ENCODE assay signal across 24 cellular contexts in genomic region chr20:62969179-62969760, GRCh38. TPM values are rescaled to one million over a fixed set of nuclear protein-coding genes. Genes with fewer than 3 reads are reported as not detected.
"Had no signal": no experiment of that assay in that cellular context is flagged by ENCODE, and none has a peak within 500 bp of the region (broad histone marks: within the 10 kb centered on the region; RNA-seq: fewer than 3 reads in every experiment).

No MANE protein-coding gene starts in this region.

- H3K9me3 Mint-ChIP-seq: activated CD4-positive, alpha-beta T cell treated with anti-CD3 and anti-CD28 coated beads, Interleukin-2, amount 10 ng/mL, durations not matched to agents 7 days and 5 days; activated naive CD4-positive, alpha-beta T cell treated with anti-CD3 and anti-CD28 coated beads, Interleukin-2, amount 50 U/mL, for 24 hours; neural crest cell had no signal

- FAIRE-seq: keratinocyte, TTC549 had no signal

- H3K27ac Mint-ChIP-seq: activated CD4-positive, alpha-beta T cell treated with anti-CD3 and anti-CD28 coated beads, Interleukin-2, amount 10 ng/mL, durations not matched to agents 7 days and 5 days; activated CD8-positive, alpha-beta T cell treated with anti-CD3 and anti-CD28 coated beads, Interleukin-2, amount 10 ng/mL, durations not matched to agents 7 days and 5 days; activated naive CD4-positive, alpha-beta T cell treated with anti-CD3 and anti-CD28 coated beads, Interleukin-2, amount 50 U/mL, for 24 hours; progenitor cell of endocrine pancreas had no signal

- H3K27me3 ChIP-seq: ascending aorta had no signal

- H3K9me3 ChIP-seq: ascending aorta, heart right ventricle, upper lobe of left lung had no signal

- H3K4me3 ChIP-seq: ascending aorta, heart right ventricle, lung, upper lobe of left lung had no signal

- H3K27ac ChIP-seq: ascending aorta, heart right ventricle, upper lobe of left lung, WERI-Rb-1 had no signal

- H3K36me3 ChIP-seq: upper lobe of left lung, WERI-Rb-1 had no signal

- H3K36me3 Mint-ChIP-seq: activated naive CD4-positive, alpha-beta T cell treated with anti-CD3 and anti-CD28 coated beads, Interleukin-2, amount 50 U/mL, for 24 hours; naive thymus-derived CD4-positive, alpha-beta T cell had no signal

- DNase-seq: activated CD4-positive, alpha-beta T cell treated with anti-CD3 and anti-CD28 coated beads, Interleukin-2, amount 10 ng/mL, durations not matched to agents 7 days and 5 days; activated CD4-positive, CD25-positive, alpha-beta regulatory T cell treated with anti-CD3 and anti-CD28 coated beads, Interleukin-2, amount 50 U/mL, for 72 hours; activated CD8-positive, alpha-beta T cell treated with anti-CD3 and anti-CD28 coated beads, Interleukin-2, amount 10 ng/mL, durations not matched to agents 7 days and 5 days; activated gamma-delta T cell treated with Interleukin-2 at 50 U/mL for 16 hours; central memory CD4-positive, alpha-beta T cell; dermis blood vessel endothelial cell; effector CD8-positive, alpha-beta T cell; erythroblast; naive thymus-derived CD4-positive, alpha-beta T cell; retina; stimulated activated CD4-positive, alpha-beta T cell treated with anti-CD3 and anti-CD28 coated beads, Interleukin-2, amount 100 ng/mL, for 48 hours; stimulated activated naive CD4-positive, alpha-beta T cell treated with Interleukin-2 at 50 U/mL for 16 hours; WERI-Rb-1 had no signal

- H3K4me3 Mint-ChIP-seq: activated CD4-positive, alpha-beta T cell treated with anti-CD3 and anti-CD28 coated beads, Interleukin-2, amount 10 ng/mL, durations not matched to agents 7 days and 5 days; activated CD8-positive, alpha-beta T cell treated with anti-CD3 and anti-CD28 coated beads, Interleukin-2, amount 10 ng/mL, durations not matched to agents 7 days and 5 days; activated naive CD4-positive, alpha-beta T cell treated with anti-CD3 and anti-CD28 coated beads, Interleukin-2, amount 50 U/mL, for 24 hours; naive thymus-derived CD4-positive, alpha-beta T cell; neural crest cell had no signal

RNA-seq across cellular contexts. Expression of gene SLC17A9, which starts 16.8 kb away (rescaled TPM):
- polyA plus RNA-seq: keratinocyte had no signal

RNA-seq across cellular contexts. Expression of gene BHLHE23, which starts 37.5 kb away (rescaled TPM):
- total RNA-seq: activated CD4-positive, alpha-beta T cell treated with anti-CD3 and anti-CD28 coated beads, Interleukin-2, amount 10 ng/mL, durations not matched to agents 7 days and 5 days; activated CD8-positive, alpha-beta T cell treated with anti-CD3 and anti-CD28 coated beads, Interleukin-2, amount 10 ng/mL, durations not matched to agents 7 days and 5 days; ascending aorta; dermis blood vessel endothelial cell; fibroblast of lung; heart right ventricle; lung; naive thymus-derived CD4-positive, alpha-beta T cell; neural crest cell; osteoblast; progenitor cell of endocrine pancreas; upper lobe of left lung had no signal
- polyA plus RNA-seq: fibroblast of lung; keratinocyte; lung; naive thymus-derived CD4-positive, alpha-beta T cell had no signal
